8 cellular contexts compared by ENCODE assay signal in the genomic region with DNA sequence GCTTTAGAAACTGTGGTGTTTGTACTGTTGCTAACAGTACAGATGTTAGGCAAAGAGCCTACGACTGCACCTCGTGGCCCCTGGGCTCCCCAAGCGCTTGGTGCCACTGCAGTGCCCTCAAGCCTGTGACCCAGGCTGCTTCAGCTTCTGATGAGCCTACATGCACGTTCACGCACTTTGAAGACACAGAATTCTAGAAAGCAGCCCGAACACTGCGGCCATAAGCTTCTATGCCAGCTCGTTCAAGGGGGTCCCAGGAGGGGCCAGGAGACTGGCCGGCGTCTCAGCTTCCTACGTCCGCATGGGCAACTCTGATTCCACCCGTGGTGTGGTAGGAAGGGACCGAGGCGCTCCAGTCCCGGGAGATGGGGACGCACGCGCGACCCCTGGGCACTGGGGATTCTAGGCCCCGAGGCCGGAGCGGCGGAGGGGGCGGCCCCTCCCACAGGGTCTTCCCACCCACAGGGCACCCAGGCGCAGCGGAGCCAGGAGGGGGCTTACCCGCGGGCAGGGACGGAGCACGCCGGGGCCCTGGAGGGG. TPM values are rescaled to one million over a fixed set of nuclear protein-coding genes. Genes with fewer than 3 reads are reported as not detected.
DNase-seq lines count a peak whose midpoint lies in the region; ATAC-seq and TF ChIP-seq lines count a peak whose summit lies in the region.

No MANE protein-coding gene starts in this region.

- no peak for TF ChIP-seq POLR2A in uterus (IDR thresholded peaks at IDR 0.05)

- H3K4me1 ChIP-seq in mammary epithelial cell (ENCODE audit: insufficient read depth, low read length) (peaks cover 11% of the 10 kb centered on the region), uterus (peaks cover 0 to 9% of the 10 kb centered on the region in 2 donors)

- no peaks in the 10 kb centered on the region for H3K27me3 ChIP-seq in mammary epithelial cell (ENCODE audit: insufficient read depth, low read length)
- peaks cover 5 to 6% of the 10 kb centered on the region in 2 donors for H3K27me3 ChIP-seq in uterus

- in situ Hi-C loops in mammary epithelial cell (cut with MboI; ENCODE audit: low sequenced_read_pairs in 2 of 2) = no loop called here

- no peaks in the 10 kb centered on the region for H4K20me1 ChIP-seq in mammary epithelial cell (ENCODE audit: insufficient read depth, low read length)

- 29% methylated on average over 6 of the region's 32 CpGs for WGBS in mammary epithelial cell (ENCODE audit: low coverage, missing lambda C conversion rate)

- H3K4me3 ChIP-seq in mammary epithelial cell (replicated peaks in 1 of 3; ENCODE audit: insufficient read depth in 1 of 3, low read depth in 2 of 3, low read length in 3 of 3) (peak overlapping the region in 2 of 3 experiments; percentile 50 to 57), uterus (peak overlapping the region; percentile 9 to 27)

- CTCF ChIA-PET in mammary epithelial cell (lab: Charles Lee; ENCODE audit: low non-redundant PET) = interaction anchor here (0.7 kb wide), 1 partner anchor 39 kb away, joined by 4 read pairs; no protein-coding TSS in a partner anchor

- H3K36me3 ChIP-seq in mammary epithelial cell (ENCODE audit: insufficient read depth, low read length) (no peaks in the 10 kb centered on the region), uterus (no peaks in the 10 kb centered on the region)

- peak overlapping the region; percentile 96 for H3K4me2 ChIP-seq in mammary epithelial cell (ENCODE audit: insufficient read depth, low read depth, low read length)

- no TSS peak for BruUV-seq in mammary epithelial cell (replicated peaks; lab: Mats Ljungman, UMichigan)

- ATAC-seq in Right ventricle myocardium superior (ENCODE audit: poor library complexity) = peak; percentile 13
- no peak for ATAC-seq in Right ventricle myocardium inferior
- ATAC-seq in HG03139 (IDR thresholded peaks at IDR 0.05; ENCODE audit: unreplicated experiment) = no peak

- intact Hi-C loops in Right ventricle myocardium superior (cut with DNase I) = no loop called here
- intact Hi-C loops in Right ventricle myocardium inferior (cut with DNase I) = loop anchor here (5.0 kb wide), 1 partner anchor 33 kb away; no protein-coding TSS in a partner anchor
- intact Hi-C loops in mammary epithelial cell (cut with micrococcal nuclease) = no loop called here
- intact Hi-C loops in uterus (cut with DNase I; ENCODE audit: low total_unique reads) = no loop called here

- peak overlapping the region; percentile 91 for H2AFZ ChIP-seq in mammary epithelial cell (ENCODE audit: low read depth, low read length)

- no peak overlapping the region for H3K9ac ChIP-seq in mammary epithelial cell (ENCODE audit: insufficient read depth, low read length)

- no peaks in the 10 kb centered on the region for H3K79me2 ChIP-seq in mammary epithelial cell (ENCODE audit: insufficient read depth, low read length)

- no peaks in the 10 kb centered on the region for H3K9me3 ChIP-seq in mammary epithelial cell (replicated peaks; ENCODE audit: insufficient read depth, low read length)
- no peaks in the 10 kb centered on the region for H3K9me3 ChIP-seq in uterus

- dilution Hi-C loops in mammary epithelial cell (cut with HindIII; ENCODE audit: low sequenced_read_pairs) = loop anchor here (5.0 kb wide), 1 partner anchor 38 kb away; no protein-coding TSS in a partner anchor

- TF ChIP-seq CTCF in mammary epithelial cell (conservative IDR thresholded peaks at IDR 0.05 in 1 of 2, IDR thresholded peaks at IDR 0.05 in 1 of 2; ENCODE audit: extremely low read depth in 1 of 2, insufficient read depth in 1 of 2, low read depth in 1 of 2, low read length in 2 of 2) (no peak), uterus (IDR thresholded peaks at IDR 0.05) (no peak), GM10266 (IDR thresholded peaks at IDR 0.05; ENCODE audit: control insufficient read depth, insufficient read depth, low read depth, missing control alignments) (no peak)

- no peak for DNase-seq in Right ventricle myocardium superior
- DNase-seq in Right ventricle myocardium inferior (ENCODE audit: missing footprints) = no peak
- DNase-seq in mammary epithelial cell = no peak
- DNase-seq in medulla oblongata (ENCODE audit: extremely low spot score) = peak; percentile 16
- no peak for DNase-seq in uterus
- DNase-seq in NCI-H1436 (lab: John Stamatoyannopoulos, UW) = no peak
- DNase-seq in GM10266 (ENCODE audit: extremely low spot score) = no peak

- H3K27ac ChIP-seq in mammary epithelial cell (ENCODE audit: insufficient read depth, low read depth, low read length) (no peak overlapping the region), uterus (peak overlapping the region; percentile 60 to 84)

RNA-seq across cellular contexts. Expression of gene MYO5C, which starts 0.7 kb away (rescaled TPM):
- 2.3 TPM for total RNA-seq in Right ventricle myocardium superior
- total RNA-seq in Right ventricle myocardium inferior = 3.4 TPM
- total RNA-seq in mammary epithelial cell = 1 to 10 TPM; 2.4 to 2.5 TPM
- 1.2 TPM for polyA plus RNA-seq in mammary epithelial cell
- polyA minus RNA-seq in mammary epithelial cell = 7.8 TPM
- total RNA-seq in uterus = 10 to 100 TPM; 28.9 to 36.9 (median 32.5) TPM
